21 cellular contexts compared by ENCODE assay signal in genomic region chr14:71452535-71452934, GRCh38.
DNase-seq lines count a peak whose midpoint lies in the region; ATAC-seq lines count a peak whose summit lies in the region.
"Had no signal": no experiment of that assay in that cellular context is flagged by ENCODE, and none has a peak within 500 bp of the region (broad histone marks: within the 10 kb centered on the region; RNA-seq: fewer than 3 reads in every experiment).

No MANE protein-coding gene starts in this region.

- CTCF ChIA-PET in activated CD4-positive, alpha-beta T cell treated with anti-CD3 and anti-CD28 coated beads for 36 hours (lab: Charles Lee) = interaction anchor here (0.9 kb wide), 1 partner anchor 128 kb away, joined by 3 read pairs; no protein-coding TSS in a partner anchor

- H3K36me3 Mint-ChIP-seq in activated CD4-positive, alpha-beta T cell treated with anti-CD3 and anti-CD28 coated beads for 36 hours (ENCODE audit: low read depth) = no peaks in the 10 kb centered on the region
- peaks cover 15% of the 10 kb centered on the region for H3K36me3 Mint-ChIP-seq in activated T-helper 1 cell treated with anti-CD3 and anti-CD28 coated beads, Interleukin-12 subunit alpha, Interleukin-12 subunit beta, Interleukin-2, Interleukin-4 antibody, amounts not matched to agents 30 ng/mL and 10 ng/mL and 1 ng/mL, durations not matched to agents 14 hours and 24 hours and 36 hours (ENCODE audit: low read depth)
- H3K36me3 Mint-ChIP-seq: neural progenitor cell had no signal

- intact Hi-C loops in activated CD4-positive, alpha-beta T cell treated with anti-CD3 and anti-CD28 coated beads for 36 hours (cut with DNase I, micrococcal nuclease) = no loop called here
- intact Hi-C loops in activated T-helper 1 cell treated with anti-CD3 and anti-CD28 coated beads, Interleukin-12 subunit alpha, Interleukin-12 subunit beta, Interleukin-2, Interleukin-4 antibody, amounts not matched to agents 30 ng/mL and 10 ng/mL and 1 ng/mL, durations not matched to agents 14 hours and 24 hours and 36 hours (cut with micrococcal nuclease) = loop anchor here (2.0 to 5.0 kb wide), 4 partner anchors 20 to 128 kb away; no protein-coding TSS in a partner anchor

- H3K4me1 Mint-ChIP-seq in activated CD4-positive, alpha-beta T cell treated with anti-CD3 and anti-CD28 coated beads for 36 hours = peaks cover 15% of the 10 kb centered on the region
- H3K4me1 Mint-ChIP-seq in activated T-helper 1 cell treated with anti-CD3 and anti-CD28 coated beads, Interleukin-12 subunit alpha, Interleukin-12 subunit beta, Interleukin-2, Interleukin-4 antibody, amounts not matched to agents 30 ng/mL and 10 ng/mL and 1 ng/mL, durations not matched to agents 14 hours and 24 hours and 36 hours (ENCODE audit: low read depth) = peaks cover 34% of the 10 kb centered on the region
- H3K4me1 Mint-ChIP-seq: neural progenitor cell had no signal

- no peak for DNase-seq in activated CD4-positive, alpha-beta T cell treated with anti-CD3 and anti-CD28 coated beads for 36 hours
- no peak for DNase-seq in activated CD4-positive, alpha-beta T cell treated with anti-CD3 and anti-CD28 coated beads for 48 hours
- no peak for DNase-seq in activated T-helper 1 cell treated with anti-CD3 and anti-CD28 coated beads, Interleukin-12 subunit alpha, Interleukin-12 subunit beta, Interleukin-2, Interleukin-4 antibody, amounts not matched to agents 30 ng/mL and 10 ng/mL and 1 ng/mL, durations not matched to agents 14 hours and 24 hours and 36 hours (ENCODE audit: low spot score)
- peak; percentile 31 for DNase-seq in iris pigment epithelial cell (ENCODE audit: low read depth)
- DNase-seq: activated CD4-positive, alpha-beta T cell treated with anti-CD3 and anti-CD28 coated beads, Interleukin-2, amount 50 U/mL, for 4 hours; DMS153; esophagus squamous epithelium; H7; Kasumi-1; NCI-H1092; NCI-H2029; NCI-H69; SHP77; T-helper 9 cell had no signal

- H3K4me3 Mint-ChIP-seq in activated CD4-positive, alpha-beta T cell treated with anti-CD3 and anti-CD28 coated beads for 36 hours = no peak overlapping the region
- H3K4me3 Mint-ChIP-seq in activated T-helper 1 cell treated with anti-CD3 and anti-CD28 coated beads, Interleukin-12 subunit alpha, Interleukin-12 subunit beta, Interleukin-2, Interleukin-4 antibody, amounts not matched to agents 30 ng/mL and 10 ng/mL and 1 ng/mL, durations not matched to agents 14 hours and 24 hours and 36 hours = no peak overlapping the region
- H3K4me3 Mint-ChIP-seq: B cell, neural progenitor cell, WTC11 had no signal

- POLR2A ChIA-PET in activated CD4-positive, alpha-beta T cell treated with anti-CD3 and anti-CD28 coated beads for 36 hours (lab: Charles Lee) = no interaction called here

- H3K27ac Mint-ChIP-seq in activated CD4-positive, alpha-beta T cell treated with anti-CD3 and anti-CD28 coated beads for 36 hours = no peak overlapping the region
- H3K27ac Mint-ChIP-seq in activated T-helper 1 cell treated with anti-CD3 and anti-CD28 coated beads, Interleukin-12 subunit alpha, Interleukin-12 subunit beta, Interleukin-2, Interleukin-4 antibody, amounts not matched to agents 30 ng/mL and 10 ng/mL and 1 ng/mL, durations not matched to agents 14 hours and 24 hours and 36 hours = peak overlapping the region; percentile 44
- H3K27ac Mint-ChIP-seq: B cell, neural progenitor cell, WTC11 had no signal

- ATAC-seq in activated CD4-positive, alpha-beta T cell treated with anti-CD3 and anti-CD28 coated beads for 36 hours = peak; percentile 64
- ATAC-seq in HG02610 (IDR thresholded peaks at IDR 0.05; ENCODE audit: unreplicated experiment) = peak; percentile 63
- no peak for ATAC-seq in HG02885 (IDR thresholded peaks at IDR 0.05; ENCODE audit: poor library complexity, unreplicated experiment)
- ATAC-seq in GM21737 (IDR thresholded peaks at IDR 0.05; ENCODE audit: unreplicated experiment) = no peak
- ATAC-seq in HG02970 (IDR thresholded peaks at IDR 0.05; ENCODE audit: low FRiP score, unreplicated experiment) = no peak
- ATAC-seq: WTC11 had no signal

- no peaks in the 10 kb centered on the region for H3K27me3 Mint-ChIP-seq in activated CD4-positive, alpha-beta T cell treated with anti-CD3 and anti-CD28 coated beads for 36 hours
- no peaks in the 10 kb centered on the region for H3K27me3 Mint-ChIP-seq in activated T-helper 1 cell treated with anti-CD3 and anti-CD28 coated beads, Interleukin-12 subunit alpha, Interleukin-12 subunit beta, Interleukin-2, Interleukin-4 antibody, amounts not matched to agents 30 ng/mL and 10 ng/mL and 1 ng/mL, durations not matched to agents 14 hours and 24 hours and 36 hours (ENCODE audit: insufficient read depth)
- H3K27me3 Mint-ChIP-seq: B cell had no signal

- peaks cover 2% of the 10 kb centered on the region for H3K9me3 Mint-ChIP-seq in activated CD4-positive, alpha-beta T cell treated with anti-CD3 and anti-CD28 coated beads for 36 hours (ENCODE audit: low read depth)
- H3K9me3 Mint-ChIP-seq in activated T-helper 1 cell treated with anti-CD3 and anti-CD28 coated beads, Interleukin-12 subunit alpha, Interleukin-12 subunit beta, Interleukin-2, Interleukin-4 antibody, amounts not matched to agents 30 ng/mL and 10 ng/mL and 1 ng/mL, durations not matched to agents 14 hours and 24 hours and 36 hours = no peaks in the 10 kb centered on the region
- H3K9me3 Mint-ChIP-seq: neural progenitor cell had no signal

Comparison
In these comparisons a context has a peak if more than half of its experiments do, and no peak if none do; other contexts are left out.
1. ATAC-seq: peak in activated CD4-positive, alpha-beta T cell treated with anti-CD3 and anti-CD28 coated beads for 36 hours (single experiment) and HG02610 (single experiment); none in HG02885 (single experiment), GM21737 (single experiment) and HG02970 (single experiment).